Comparison of ENCODE assay signal across 34 cellular contexts in genomic region chr6:77455271-77455670, GRCh38. TPM values are rescaled to one million over a fixed set of nuclear protein-coding genes. Genes with fewer than 3 reads are reported as not detected.
DNase-seq lines count a peak whose midpoint lies in the region; ATAC-seq, FAIRE-seq and TF ChIP-seq lines count a peak whose summit lies in the region.
"Had no signal": no experiment of that assay in that cellular context is flagged by ENCODE, and none has a peak within 500 bp of the region (broad histone marks: within the 10 kb centered on the region; RNA-seq: fewer than 3 reads in every experiment).

No MANE protein-coding gene starts in this region.

- H2AFZ ChIP-seq in IMR-90 (replicated peaks; ENCODE audit: low read length, poor library complexity) (no peak overlapping the region), keratinocyte (ENCODE audit: control insufficient read depth, low read length) (peak overlapping the region; percentile 17)

- no peaks in the 10 kb centered on the region for H3K36me3 ChIP-seq in IMR-90 (ENCODE audit: control insufficient read depth, insufficient read depth, low read length)
- no peaks in the 10 kb centered on the region for H3K36me3 ChIP-seq in keratinocyte (ENCODE audit: control insufficient read depth in 2 of 2, extremely low read depth in 1 of 2, insufficient read depth in 2 of 2, low read length in 2 of 2)
- H3K36me3 ChIP-seq: BE2C, cardiac muscle cell, gastrocnemius medialis, Peyer's patch, suprapubic skin had no signal

- H3K4me1 ChIP-seq in IMR-90 (ENCODE audit: control insufficient read depth, insufficient read depth, low read length) (peaks cover 7% of the 10 kb centered on the region), keratinocyte (ENCODE audit: control insufficient read depth, extremely low read depth, insufficient read depth, low read length) (peaks cover 21% of the 10 kb centered on the region)
- H3K4me1 ChIP-seq: gastrocnemius medialis, Peyer's patch, suprapubic skin had no signal

- no peak overlapping the region; the same call in 1 of the 2 replicates for H3K23ac ChIP-seq in IMR-90 (ENCODE audit: low read depth, low read length)

- H3K9me3 ChIP-seq in AG04450 (ENCODE audit: control insufficient read depth, insufficient read depth, low read length) = no peaks in the 10 kb centered on the region
- H3K9me3 ChIP-seq in IMR-90 (ENCODE audit: control insufficient read depth, insufficient read depth, low read length) = no peaks in the 10 kb centered on the region
- no peaks in the 10 kb centered on the region for H3K9me3 ChIP-seq in keratinocyte (ENCODE audit: control insufficient read depth, low read depth, low read length)
- H3K9me3 ChIP-seq: A549, BE2C, gastrocnemius medialis, mucosa of descending colon, Peyer's patch, suprapubic skin had no signal

- H3K79me2 ChIP-seq in keratinocyte (ENCODE audit: control insufficient read depth, insufficient read depth, low read length) = no peaks in the 10 kb centered on the region

- peak overlapping the region; percentile 67 to 97; a peak in 3 of 4 replicates for H4K8ac ChIP-seq in IMR-90 (ENCODE audit: low read depth in 2 of 2, low read length in 2 of 2)

- H3K4me3 ChIP-seq in AG04450 (ENCODE audit: low read depth, low read length) (no peak overlapping the region), IMR-90 (ENCODE audit: insufficient read depth, low read depth, low read length) (no peak overlapping the region), keratinocyte (ENCODE audit: control insufficient read depth in 2 of 3, extremely low read depth in 1 of 3, insufficient read depth in 2 of 3, low read depth in 1 of 3, low read length in 3 of 3) (no peak overlapping the region)
- H3K4me3 ChIP-seq: A549, cardiac muscle cell, gastrocnemius medialis, GM12878, mucosa of descending colon, Peyer's patch, suprapubic skin had no signal

- H2BK5ac ChIP-seq in IMR-90 (ENCODE audit: low read depth, low read length, poor library complexity, severe bottlenecking) = peak overlapping the region; percentile 95

- dilution Hi-C loops in IMR-90 (cut with HindIII; ENCODE audit: low sequenced_read_pairs, unreplicated experiment) = no loop called here
- dilution Hi-C loops in keratinocyte (cut with MboI; ENCODE audit: extremely low pct_ligation_motif_present, low sequenced_read_pairs) = no loop called here

- TF ChIP-seq CTCF in AG04450 (IDR thresholded peaks at IDR 0.05; ENCODE audit: low read depth, low read length) (no peak), IMR-90 (conservative IDR thresholded peaks at IDR 0.05; ENCODE audit: low read depth, low read length) (no peak), keratinocyte (optimal IDR thresholded peaks at IDR 0.05 in 1 of 3, IDR thresholded peaks at IDR 0.05 in 1 of 3, conservative IDR thresholded peaks at IDR 0.05 in 1 of 3; ENCODE audit: extremely low read depth in 1 of 3, insufficient read depth in 2 of 3, low read length in 3 of 3) (no peak)

- peak overlapping the region; percentile 95 for H2BK120ac ChIP-seq in IMR-90 (ENCODE audit: low read depth, low read length)

- no peaks in the 10 kb centered on the region for H3K9me1 ChIP-seq in IMR-90 (ENCODE audit: insufficient read depth, low read length)
- no peaks in the 10 kb centered on the region for H3K9me1 ChIP-seq in keratinocyte (ENCODE audit: control insufficient read depth, extremely low read depth, insufficient read depth, low read length)

- H2AK5ac ChIP-seq in IMR-90 (ENCODE audit: low read depth, low read length) = no peak overlapping the region

- peak overlapping the region; percentile 82; the same call in 1 of the 2 replicates for H3K4ac ChIP-seq in IMR-90 (ENCODE audit: low read depth, low read length)

- no peaks in the 10 kb centered on the region for H3K79me1 ChIP-seq in IMR-90 (ENCODE audit: low read depth in 1 of 2, low read length in 2 of 2)

- peak overlapping the region; percentile 68 for H2BK15ac ChIP-seq in IMR-90 (ENCODE audit: low read depth, low read length)

- peak overlapping the region; percentile 93; the same call in 1 of the 2 replicates for H2BK20ac ChIP-seq in IMR-90 (ENCODE audit: low read depth, low read length)

- DNase-seq in AG04450 (ENCODE audit: low read depth, low spot score) = no peak
- peak; percentile 66 for DNase-seq in IMR-90
- DNase-seq in dermis blood vessel endothelial cell = peak; percentile 1
- no peak for DNase-seq in keratinocyte (ENCODE audit: low read depth, low spot score)
- DNase-seq in activated CD4-positive, alpha-beta T cell treated with anti-CD3 and anti-CD28 coated beads, Interleukin-2, amount 50 U/mL, for 48 hours = no peak
- DNase-seq in NCI-H1930 (lab: John Stamatoyannopoulos, UW) = no peak
- DNase-seq in cardiac septum (ENCODE audit: low spot score) = no peak
- DNase-seq: activated CD4-positive, alpha-beta T cell treated with anti-CD3 and anti-CD28 coated beads for 36 hours; activated CD8-positive, alpha-beta T cell treated with anti-CD3 and anti-CD28 coated beads, Interleukin-2, amount 10 ng/mL, durations not matched to agents 7 days and 5 days; activated naive CD4-positive, alpha-beta T cell treated with anti-CD3 and anti-CD28 coated beads for 36 hours; amniotic stem cell; BE2C; CD8-positive, alpha-beta T cell; cortex of kidney; effector memory CD8-positive, alpha-beta T cell; gastrocnemius medialis; H7; Karpas-422; mucosa of descending colon; NCI-H1436; NCI-H345; Peyer's patch; stimulated activated naive B cell treated with anti-CD40 and anti-IgM and Interleukin-4, amounts not matched to agents 10 μg/mL and 1 μg/mL and 100 μg/mL, for 72 hours; T1000 had no signal

- no peak for TF ChIP-seq RAD21 in IMR-90 (IDR thresholded peaks at IDR 0.05; ENCODE audit: low read length)

- 0 out of 2 replicates have a peak overlapping the region, but pooled peaks have one; percentile 93 for H4K91ac ChIP-seq in IMR-90 (ENCODE audit: insufficient read depth, low read depth, low read length)

- no peak for TF ChIP-seq POLR2A in IMR-90 (IDR thresholded peaks at IDR 0.05; ENCODE audit: low read depth, low read length)

- peak overlapping the region; percentile 62 for H3K27ac ChIP-seq in AG04450 (ENCODE audit: low read depth, low read length)
- H3K27ac ChIP-seq in IMR-90 (ENCODE audit: insufficient read depth, low read length) = peak overlapping the region; percentile 97; the same call in 1 of the 2 replicates
- no peak overlapping the region for H3K27ac ChIP-seq in keratinocyte (ENCODE audit: control insufficient read depth, insufficient read depth, low read length)
- H3K27ac ChIP-seq: A549, cardiac muscle cell, gastrocnemius medialis, Peyer's patch, suprapubic skin, VCaP had no signal

- H3K27me3 ChIP-seq in AG04450 (ENCODE audit: control insufficient read depth, insufficient read depth, low read length) = no peaks in the 10 kb centered on the region
- no peaks in the 10 kb centered on the region for H3K27me3 ChIP-seq in IMR-90 (ENCODE audit: control insufficient read depth, insufficient read depth, low read length)
- H3K27me3 ChIP-seq in keratinocyte (ENCODE audit: control insufficient read depth, extremely low read depth, insufficient read depth, low read length) = no peaks in the 10 kb centered on the region
- H3K27me3 ChIP-seq: cardiac muscle cell, Peyer's patch had no signal

- peak overlapping the region; percentile 49; the same call in 1 of the 2 replicates for H3K4me2 ChIP-seq in IMR-90 (ENCODE audit: low read depth, low read length)
- H3K4me2 ChIP-seq in keratinocyte (ENCODE audit: control insufficient read depth, extremely low read depth, insufficient read depth, low read depth, low read length) = no peak overlapping the region
- H3K4me2 ChIP-seq: A549 had no signal

- H3K14ac ChIP-seq in IMR-90 (replicated peaks; ENCODE audit: low read depth, low read length) = no peak overlapping the region; the same call in 1 of the 2 replicates

- peak; percentile 18 for ATAC-seq in IMR-90 (ENCODE audit: low read depth)
- ATAC-seq in HG03039 (IDR thresholded peaks at IDR 0.05; ENCODE audit: unreplicated experiment) = no peak
- ATAC-seq: A549; activated CD4-positive, alpha-beta T cell treated with anti-CD3 and anti-CD28 coated beads for 36 hours; activated CD8-positive, alpha-beta T cell treated with anti-CD3 and anti-CD28 coated beads, Interleukin-2, amount 10 ng/mL, durations not matched to agents 7 days and 5 days; CD8-positive, alpha-beta T cell; effector memory CD8-positive, alpha-beta T cell; gastrocnemius medialis; GM12878; HepG2; mucosa of descending colon; natural killer cell treated with Interleukin-12 subunit alpha and Interleukin-12 subunit beta and Interleukin-15 and Interleukin-18, amount 100 ng/mL, for 72 hours; stimulated activated naive B cell treated with anti-CD40 and anti-IgM and Interleukin-4, amounts not matched to agents 10 μg/mL and 1 μg/mL and 100 μg/mL, for 72 hours had no signal

- peak overlapping the region; percentile 81 for H3K18ac ChIP-seq in IMR-90 (ENCODE audit: low read depth, low read length)

- no peak overlapping the region for H2AK9ac ChIP-seq in IMR-90 (replicated peaks; ENCODE audit: low read depth, low read length, poor library complexity)

- H4K5ac ChIP-seq in IMR-90 (ENCODE audit: low read depth, low read length) = peak overlapping the region; percentile 44; the same call in 1 of the 2 replicates

- H3K9ac ChIP-seq in IMR-90 (ENCODE audit: low read depth, low read length) (no peak overlapping the region), keratinocyte (ENCODE audit: control insufficient read depth, extremely low read depth, insufficient read depth, low read length) (no peak overlapping the region)

- no peak for FAIRE-seq in keratinocyte (lab: Jason Lieb, UNC)
- FAIRE-seq: A549, GM12878, HepG2 had no signal

- H4K20me1 ChIP-seq in IMR-90 (ENCODE audit: insufficient read depth, low read length) (no peaks in the 10 kb centered on the region), keratinocyte (ENCODE audit: control insufficient read depth, extremely low read depth, insufficient read depth, low read length) (no peaks in the 10 kb centered on the region)

- CTCF ChIA-PET in AG04450 (lab: Charles Lee) (interaction anchor here (0.6 to 1.1 kb wide), 3 partner anchors 11 to 35 kb away, joined by 3 to 4 read pairs (median 4); no protein-coding TSS in a partner anchor), IMR-90 (lab: Yijun Ruan, JAX) (no interaction called here)

- in situ Hi-C loops in IMR-90 (cut with MboI; ENCODE audit: low sequenced_read_pairs) = loop anchor here (25.0 kb wide), 1 partner anchor 1157 kb away; no protein-coding TSS in a partner anchor

- POLR2A ChIA-PET in AG04450 (lab: Yijun Ruan, JAX) (no interaction called here), IMR-90 (lab: Charles Lee; ENCODE audit: unreplicated experiment) (no interaction called here)

- H3K56ac ChIP-seq in IMR-90 (ENCODE audit: extremely low read depth, insufficient read depth, low read length) = 0 out of 2 replicates have a peak overlapping the region, but pooled peaks have one; percentile 44

- intact Hi-C loops in IMR-90 (cut with micrococcal nuclease) = loop anchor here (2.0 to 10.0 kb wide), 2 partner anchors 420 to 590 kb away; no protein-coding TSS in a partner anchor
- intact Hi-C loops in cardiac septum (cut with DNase I) = loop anchor here (5.0 to 10.0 kb wide), 2 partner anchors 570 to 1523 kb away; no protein-coding TSS in a partner anchor

- BruUV-seq in IMR-90 (replicated peaks; lab: Mats Ljungman, UMichigan) = no TSS peak

RNA-seq across cellular contexts. Expression of gene HTR1B, which starts 8.0 kb away (rescaled TPM):
- polyA plus RNA-seq in AG04450 (2011; rRNA removed) (0.86 and 1.5 TPM in 2 replicates), IMR-90 (2012; rRNA removed) (0.24 and 0.27 TPM in 2 replicates), keratinocyte (0.21 to 0.53 TPM (median 0.24 TPM) in 3 replicates)
- polyA minus RNA-seq in AG04450 (2011; rRNA and poly(A)+ RNA removed) = 1.8 and 2.2 TPM in 2 replicates
- total RNA-seq in IMR-90 (2012; rRNA removed) (under 0.01 and 0.36 TPM in 2 replicates), dermis blood vessel endothelial cell (6.1 and 11.7 TPM in 2 replicates), cardiac septum (0.11 TPM)
- 0.08 and 0.27 TPM in 2 replicates for polyA plus RNA-seq in IMR-90 (2012; cell fraction: cytosol; rRNA removed)
- polyA plus RNA-seq in IMR-90 (2012; cell fraction: nucleus; rRNA removed; ENCODE audit: low replicate concordance) = 0.30 and 0.47 TPM in 2 replicates
- polyA plus RNA-seq in keratinocyte (2011; ENCODE audit: low read depth) = not detected
- polyA plus RNA-seq in keratinocyte (2011; cell fraction: cytosol; rRNA removed) = 0.44 and 0.49 TPM in 2 replicates
- polyA plus RNA-seq in keratinocyte (2011; cell fraction: nucleus; rRNA removed) = 1.1 and 1.5 TPM in 2 replicates
- 0.25 and 0.56 TPM in 2 replicates for polyA plus RNA-seq in keratinocyte (2012; ENCODE audit: low replicate concordance)
- polyA minus RNA-seq in keratinocyte = 0.76 to 1.2 TPM (median 0.90 TPM) in 3 replicates
- polyA minus RNA-seq in keratinocyte (2011; cell fraction: cytosol; rRNA and poly(A)+ RNA removed) = not detected
- 0.74 and 1.3 TPM in 2 replicates for polyA minus RNA-seq in keratinocyte (2011; cell fraction: nucleus; rRNA and poly(A)+ RNA removed)
- total RNA-seq: activated CD4-positive, alpha-beta T cell treated with anti-CD3 and anti-CD28 coated beads for 36 hours; activated CD8-positive, alpha-beta T cell treated with anti-CD3 and anti-CD28 coated beads, Interleukin-2, amount 10 ng/mL, durations not matched to agents 7 days and 5 days; activated naive CD4-positive, alpha-beta T cell treated with anti-CD3 and anti-CD28 coated beads for 36 hours; CD8-positive, alpha-beta T cell; gastrocnemius medialis; GM12878; HepG2; natural killer cell treated with Interleukin-12 subunit alpha and Interleukin-12 subunit beta and Interleukin-15 and Interleukin-18, amount 100 ng/mL, for 72 hours; omental fat pad; skeletal muscle tissue had no signal
- polyA plus RNA-seq: HepG2 had no signal

Comparison
In these comparisons a context has a peak if more than half of its experiments do, and no peak if none do; other contexts are left out.
1. DNase-seq: peak in IMR-90 (single experiment) and dermis blood vessel endothelial cell (single experiment); none in AG04450 (single experiment), keratinocyte (single experiment), activated CD4-positive, alpha-beta T cell treated with anti-CD3 and anti-CD28 coated beads, Interleukin-2, amount 50 U/mL, for 48 hours (0 of 2), NCI-H1930 (0 of 2) and cardiac septum (single experiment).